12 cellular contexts compared by ENCODE assay signal in the genomic region with DNA sequence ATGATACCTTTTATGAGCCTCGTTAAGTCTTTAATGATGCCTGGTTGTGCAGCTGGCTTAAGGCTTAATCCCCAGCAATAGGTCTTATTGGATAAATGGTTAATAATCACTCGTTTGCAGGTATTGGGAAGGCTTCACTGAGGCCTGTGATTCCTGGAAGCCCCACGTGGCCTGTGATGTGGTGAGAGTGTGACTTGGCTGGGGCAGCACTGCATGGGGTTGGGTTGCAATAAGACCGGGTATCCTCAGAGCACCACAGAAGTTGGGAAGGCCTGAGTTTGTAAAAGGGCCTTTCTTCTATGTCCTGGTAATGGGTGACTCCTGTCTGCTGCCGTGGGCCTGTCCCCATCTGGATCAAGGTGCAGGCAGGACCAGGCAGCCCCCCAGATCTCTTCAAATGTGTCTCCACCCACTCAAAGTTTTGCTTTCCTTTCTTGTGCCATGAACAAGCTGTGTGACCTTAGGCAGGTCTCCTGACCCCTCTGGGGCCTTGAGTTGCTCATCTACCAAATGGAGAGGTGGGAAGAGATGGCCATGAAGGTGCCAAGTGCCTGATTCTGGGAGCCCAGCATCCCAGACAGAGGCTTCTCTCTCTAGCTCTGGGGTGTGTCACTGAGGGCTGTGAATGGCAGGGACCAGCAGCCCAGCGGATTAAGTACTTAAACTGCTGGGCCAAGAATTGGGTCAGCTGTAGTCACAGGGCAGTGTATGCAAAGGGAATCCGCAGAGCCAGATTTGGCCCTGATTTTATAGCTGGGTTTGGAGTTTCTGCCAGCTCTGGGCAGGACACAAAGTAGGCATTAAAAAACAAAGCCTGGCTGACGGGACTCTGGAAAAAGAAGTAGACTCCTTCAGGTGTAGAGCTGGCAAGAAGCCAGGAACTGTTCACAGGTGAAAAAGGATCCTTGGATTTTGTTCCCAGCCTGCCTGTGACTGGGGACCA. TPM values are rescaled to one million over a fixed set of nuclear protein-coding genes. Genes with fewer than 3 reads are reported as not detected.
DNase-seq lines count a peak whose midpoint lies in the region; ATAC-seq, FAIRE-seq and TF ChIP-seq lines count a peak whose summit lies in the region.
"Had no signal": no experiment of that assay in that cellular context is flagged by ENCODE, and none has a peak within 500 bp of the region (broad histone marks: within the 10 kb centered on the region; RNA-seq: fewer than 3 reads in every experiment).

No MANE protein-coding gene starts in this region.

- H3K27me3 ChIP-seq in K562 (ENCODE audit: control insufficient read depth in 2 of 2, insufficient read depth in 2 of 2, low read length in 2 of 2) (no peaks in the 10 kb centered on the region), psoas muscle (ENCODE audit: insufficient read depth in 3 of 3, low read length in 2 of 3) (no peaks in the 10 kb centered on the region), lower lobe of right lung (ENCODE audit: low read depth) (no peaks in the 10 kb centered on the region)
- H3K27me3 ChIP-seq: adrenal gland, tibial nerve had no signal

- H3K4me2 ChIP-seq in K562 (ENCODE audit: insufficient read depth, low read length) = no peak overlapping the region

- TF ChIP-seq CTCF in D721Med (IDR thresholded peaks at IDR 0.05; ENCODE audit: insufficient read depth, missing control alignments) = no peak
- TF ChIP-seq CTCF in K562 (IDR thresholded peaks at IDR 0.05 in 2 of 3, conservative IDR thresholded peaks at IDR 0.05 in 1 of 3; ENCODE audit: insufficient read depth in 2 of 3, low read depth in 1 of 3, low read length in 3 of 3) = no peak
- no peak for TF ChIP-seq CTCF in psoas muscle (IDR thresholded peaks at IDR 0.05)
- TF ChIP-seq CTCF in GM10266 (IDR thresholded peaks at IDR 0.05; ENCODE audit: control insufficient read depth, insufficient read depth, low read depth, missing control alignments) = no peak
- no peak for TF ChIP-seq CTCF in lower lobe of right lung (IDR thresholded peaks at IDR 0.05)

- no peak for TF ChIP-seq POLR2A in K562 (conservative IDR thresholded peaks at IDR 0.05)

- H3K79me2 ChIP-seq in K562 (ENCODE audit: control insufficient read depth, insufficient read depth, low read length) = peaks cover 8% of the 10 kb centered on the region; the same call in 2 of the 3 replicates

- H3K4me3 ChIP-seq in K562 (no peak overlapping the region), psoas muscle (no peak overlapping the region), lower lobe of right lung (no peak overlapping the region)
- H3K4me3 ChIP-seq: adrenal gland, tibial nerve had no signal

- no peak overlapping the region for H2AFZ ChIP-seq in K562 (ENCODE audit: low read depth, low read length)

- 73% methylated on average over 8 of the region's 8 CpGs for WGBS in K562 (ENCODE audit: insufficient coverage, low coverage, missing lambda C conversion rate)
- WGBS in psoas muscle, 3 donors = 42 to 51% (median 46%) methylated on average over 8 of the region's 8 CpGs

- H3K9me1 ChIP-seq in K562 (ENCODE audit: control insufficient read depth, insufficient read depth, low read length) = no peaks in the 10 kb centered on the region

- in situ Hi-C loops in K562 (cut with MboI) = no loop called here

- H4K20me1 ChIP-seq in K562 (replicated peaks; ENCODE audit: control insufficient read depth, insufficient read depth, low read length) = no peaks in the 10 kb centered on the region

- DNase-seq in D721Med (ENCODE audit: insufficient read length, low spot score) = peak; percentile 75
- DNase-seq in NCI-H1105 (lab: John Stamatoyannopoulos, UW) = peak; percentile 67
- DNase-seq in K562 (ENCODE audit: extremely low read depth in 1 of 4, low spot score in 3 of 4) = no peak
- DNase-seq in psoas muscle = no peak
- no peak for DNase-seq in GM10266 (ENCODE audit: extremely low spot score)
- DNase-seq in lower lobe of right lung = no peak
- DNase-seq: adrenal gland, nephron progenitor cell had no signal

- no peak for ATAC-seq in K562
- ATAC-seq in psoas muscle = peak; percentile 56 to 91 (median 80)
- ATAC-seq in HG03342 (IDR thresholded peaks at IDR 0.05; ENCODE audit: unreplicated experiment) = no peak
- no peak for ATAC-seq in lower lobe of right lung

- peak overlapping the region in 1 of 2 experiments; percentile 18; a peak in 1 of 4 replicates for H3K9ac ChIP-seq in K562 (ENCODE audit: insufficient read depth in 1 of 2, low read depth in 2 of 2, low read length in 2 of 2)

- no peak overlapping the region for H3K27ac ChIP-seq in K562 (ENCODE audit: extremely low read depth, low read depth, low read length)
- H3K27ac ChIP-seq in psoas muscle = no peak overlapping the region
- no peak overlapping the region for H3K27ac ChIP-seq in lower lobe of right lung
- H3K27ac ChIP-seq: tibial nerve had no signal

- no peak for TF ChIP-seq EP300 in K562 (IDR thresholded peaks at IDR 0.05; ENCODE audit: low read length)

- H3K4me1 ChIP-seq in K562 (replicated peaks in 1 of 2; ENCODE audit: control insufficient read depth in 2 of 2, insufficient read depth in 2 of 2, low read length in 2 of 2) = peaks cover 37 to 43% of the 10 kb centered on the region in 2 experiments
- H3K4me1 ChIP-seq in psoas muscle = peaks cover 10% of the 10 kb centered on the region
- H3K4me1 ChIP-seq in lower lobe of right lung = peaks cover 50% of the 10 kb centered on the region

- CTCF ChIA-PET in K562 (lab: Yijun Ruan, JAX; ENCODE audit: low intra/inter-chr PET ratio) = no interaction called here

- H3K9me3 ChIP-seq in K562 (replicated peaks; ENCODE audit: control insufficient read depth, insufficient read depth, low read depth, low read length) (0 out of 2 replicates have a peak, but pooled peaks cover 2% of the 10 kb centered on the region), psoas muscle (no peaks in the 10 kb centered on the region), lower lobe of right lung (no peaks in the 10 kb centered on the region)
- H3K9me3 ChIP-seq: adrenal gland, tibial nerve had no signal

- TF ChIP-seq RAD21 in K562 (CRISPR knock-in tag; conservative IDR thresholded peaks at IDR 0.05 in 1 of 2, IDR thresholded peaks at IDR 0.05 in 1 of 2) = no peak

- peak; percentile 71 for FAIRE-seq in D721Med (lab: Jason Lieb, UNC)
- FAIRE-seq in K562 (lab: Jason Lieb, UNC) = no peak
- FAIRE-seq: endometrium, H54 had no signal

- POLR2A ChIA-PET in K562 (lab: Yijun Ruan, JAX) = interaction anchor here (1.3 to 1.4 kb wide), 2 partner anchors 12 kb away, joined by 3 to 7 read pairs; no protein-coding TSS in a partner anchor

- intact Hi-C loops in K562 (cut with micrococcal nuclease) (no loop called here), psoas muscle (cut with DNase I) (no loop called here), lower lobe of right lung (cut with DNase I) (no loop called here)

- H3K36me3 ChIP-seq in K562 (ENCODE audit: control insufficient read depth, insufficient read depth, low read length) (peaks cover 11% of the 10 kb centered on the region; the same call in 2 of the 3 replicates), psoas muscle (ENCODE audit: insufficient read depth in 1 of 2, low read depth in 1 of 2) (no peaks in the 10 kb centered on the region), lower lobe of right lung (peaks cover 32% of the 10 kb centered on the region)

- no TSS peak for BruUV-seq in K562 (replicated peaks; lab: Mats Ljungman, UMichigan)

TF ChIP-seq in K562, 482 proteins besides CTCF, POLR2A, EP300 and RAD21:
- TF ChIP-seq ZNF12 (CRISPR knock-in tag; IDR thresholded peaks at IDR 0.05) (no peak), NFIC (IDR thresholded peaks at IDR 0.05) (peak; percentile 89), NFIX (CRISPR knock-in tag; IDR thresholded peaks at IDR 0.05; ENCODE audit: low read depth) (0 out of 2 replicates have a peak, but pooled peaks have one; percentile 53)

RNA-seq across cellular contexts. Expression of a gene that starts 24.4 kb away (rescaled TPM):
- 4.1 and 9.5 TPM in 2 replicates for total RNA-seq in K562 (2011; cell fraction: chromatin; rRNA removed; ENCODE audit: low replicate concordance)
- 14.5 and 15.2 TPM in 2 replicates for total RNA-seq in K562 (2011; cell fraction: nucleolus; rRNA removed)
- 8.9 and 11.3 TPM in 2 replicates for total RNA-seq in K562 (2011; cell fraction: nucleoplasm; rRNA removed)
- total RNA-seq in K562 (2014; rRNA removed) (7.4 and 23.5 TPM in 2 replicates), K562 (2014; rRNA removed; fragmentation: Illumina TruSeq; extraction: Trizol) (5.7 and 6.0 TPM in 2 replicates), K562 (2015; rRNA removed; fragmentation: Illumina TruSeq; extraction: Trizol) (4.6 and 7.3 TPM in 2 replicates), K562 (2021) (9.5 and 12.1 TPM in 2 replicates), psoas muscle (10 to 100 TPM; 11.1 to 15.5 (median 14.2) TPM), lower lobe of right lung (137 TPM)
- polyA plus RNA-seq in K562 (2011; rRNA removed) (8.2 and 9.5 TPM in 2 replicates), K562 (2014; fragmentation: Illumina TruSeq; extraction: Trizol) (8.1 TPM in 2 replicates), K562 (2014; fragmentation: Nextera tagmentation; extraction: Ambion mirVana) (1 to 10 TPM; 3.1 to 5.9 TPM), K562 (2014; rRNA removed) (9.4 and 13.4 TPM in 2 replicates), psoas muscle (10 to 100 TPM in 1 of 3 donors, 1 to 10 TPM in 2; 6.5 to 10.5 (median 9.7) TPM)
- polyA plus RNA-seq in K562 (2011; cell fraction: cytosol; rRNA removed) = 13.7 and 24.2 TPM in 2 replicates
- polyA plus RNA-seq in K562 (2011; cell fraction: nucleus; rRNA removed) = 4.1 and 4.6 TPM in 2 replicates
- 6.0 and 6.2 TPM in 2 replicates for polyA plus RNA-seq in K562 (2012)
- 10.9 and 13.0 TPM in 2 replicates for polyA minus RNA-seq in K562 (2011; rRNA and poly(A)+ RNA removed)
- polyA minus RNA-seq in K562 (2011; cell fraction: cytosol; rRNA and poly(A)+ RNA removed) = 5.6 and 12.1 TPM in 2 replicates
- 7.7 and 15.4 TPM in 2 replicates for polyA minus RNA-seq in K562 (2011; cell fraction: nucleus; rRNA and poly(A)+ RNA removed)

Comparison
In these comparisons a context has a peak if more than half of its experiments do, and no peak if none do; other contexts are left out.
1. DNase-seq: peak in D721Med (single experiment) and NCI-H1105 (single experiment); none in K562 (0 of 4), psoas muscle (0 of 2), GM10266 (single experiment) and lower lobe of right lung (single experiment).
2. ATAC-seq: peak in psoas muscle (4 of 4); none in K562 (single experiment), HG03342 (single experiment) and lower lobe of right lung (0 of 2).